Comparison of ENCODE assay signal across 17 cellular contexts in genomic region chr4:16582526-16582925, GRCh38.
DNase-seq lines count a peak whose midpoint lies in the region; ATAC-seq and TF ChIP-seq lines count a peak whose summit lies in the region.
"Had no signal": no experiment of that assay in that cellular context is flagged by ENCODE, and none has a peak within 500 bp of the region (broad histone marks: within the 10 kb centered on the region; RNA-seq: fewer than 3 reads in every experiment).

No MANE protein-coding gene starts in this region.

- H3K9me2 ChIP-seq in OCI-LY7 (ENCODE audit: insufficient read depth, low read length), result no peaks in the 10 kb centered on the region; the same call in 1 of the 2 replicates

- H3K4me1 ChIP-seq in OCI-LY7 (ENCODE audit: insufficient read depth, low read length, poor library complexity, severe bottlenecking), result no peaks in the 10 kb centered on the region
- no peaks in the 10 kb centered on the region for H3K4me1 ChIP-seq in colonic mucosa
- H3K4me1 ChIP-seq: BLaER1 had no signal

- H3K79me2 ChIP-seq in OCI-LY7 (ENCODE audit: insufficient read depth, low read depth, low read length), result no peaks in the 10 kb centered on the region

- intact Hi-C loops in OCI-LY7 (cut with micrococcal nuclease; ENCODE audit: unreplicated experiment) (no loop called here), colonic mucosa (cut with DNase I) (no loop called here)

- H3K27me3 ChIP-seq in AG04450 (ENCODE audit: control insufficient read depth, insufficient read depth, low read length) (no peaks in the 10 kb centered on the region), colonic mucosa (no peaks in the 10 kb centered on the region)
- H3K27me3 ChIP-seq: BLaER1 had no signal

- no peak overlapping the region for H3K9ac ChIP-seq in colonic mucosa (ENCODE audit: low read depth in 2 of 2, low read length in 2 of 2)
- H3K9ac ChIP-seq: BLaER1, KMS-11 had no signal

- ATAC-seq in HG03432 (IDR thresholded peaks at IDR 0.05; ENCODE audit: unreplicated experiment), result no peak
- ATAC-seq: left cardiac atrium, right cardiac atrium had no signal

- CTCF ChIA-PET in AG04450 (lab: Charles Lee) (no interaction called here), OCI-LY7 (lab: Charles Lee; ENCODE audit: unreplicated experiment) (no interaction called here)

- no TSS peak for BruUV-seq in OCI-LY7 (replicated peaks; lab: Mats Ljungman, UMichigan)

- H4K20me1 ChIP-seq in OCI-LY7 (ENCODE audit: insufficient read depth, low read length), result no peaks in the 10 kb centered on the region
- H4K20me1 ChIP-seq: BLaER1 had no signal

- no peak for DNase-seq in AG04450 (ENCODE audit: low read depth, low spot score)
- DNase-seq in OCI-LY7 (ENCODE audit: low spot score), result no peak
- DNase-seq in fibroblast of pulmonary artery (ENCODE audit: low read depth), result no peak
- DNase-seq in colonic mucosa, result no peak
- DNase-seq in NCI-H226, result no peak
- no peak for DNase-seq in GM20000 (ENCODE audit: low spot score)
- DNase-seq: activated CD8-positive, alpha-beta memory T cell treated with anti-CD3 and anti-CD28 coated beads, Interleukin-2, amount 50 U/mL, for 48 hours; foreskin melanocyte; left cardiac atrium; right cardiac atrium; SHP77; stimulated activated CD4-positive, alpha-beta T cell treated with anti-CD3 and anti-CD28 coated beads, Interleukin-4, amount 100 ng/mL, for 24 hours; stimulated activated naive CD4-positive, alpha-beta T cell had no signal

- H3K4me2 ChIP-seq in OCI-LY7 (ENCODE audit: low read length), result no peak overlapping the region
- H3K4me2 ChIP-seq: BLaER1, KMS-11 had no signal

- H3K36me3 ChIP-seq in OCI-LY7 (ENCODE audit: insufficient read depth, low read length) (no peaks in the 10 kb centered on the region), colonic mucosa (no peaks in the 10 kb centered on the region)
- H3K36me3 ChIP-seq: BLaER1 had no signal

- H3K9me3 ChIP-seq in AG04450 (ENCODE audit: control insufficient read depth, insufficient read depth, low read length) (no peaks in the 10 kb centered on the region), OCI-LY7 (ENCODE audit: low read length) (no peaks in the 10 kb centered on the region), colonic mucosa (no peaks in the 10 kb centered on the region)
- H3K9me3 ChIP-seq: BLaER1 had no signal

- H3K27ac ChIP-seq in AG04450 (ENCODE audit: low read depth, low read length) (no peak overlapping the region), OCI-LY7 (ENCODE audit: low read depth, low read length, poor library complexity, severe bottlenecking) (no peak overlapping the region), colonic mucosa (no peak overlapping the region)
- H3K27ac ChIP-seq: BLaER1, KMS-11 had no signal

- TF ChIP-seq CTCF in AG04450 (IDR thresholded peaks at IDR 0.05; ENCODE audit: low read depth, low read length) (peak; percentile 20; the same call in 1 of the 2 replicates), GM12873 (IDR thresholded peaks at IDR 0.05; ENCODE audit: insufficient read depth, low read depth, low read length, missing control alignments) (peak; percentile 15), OCI-LY7 (conservative IDR thresholded peaks at IDR 0.05; ENCODE audit: low read length) (peak; percentile 38), fibroblast of pulmonary artery (IDR thresholded peaks at IDR 0.05; ENCODE audit: low read length, missing control alignments) (peak; percentile 22), colonic mucosa (IDR thresholded peaks at IDR 0.05) (no peak), GM20000 (IDR thresholded peaks at IDR 0.05; ENCODE audit: extremely low read depth, missing control alignments) (no peak)

- no peak overlapping the region for H2AFZ ChIP-seq in OCI-LY7 (ENCODE audit: low read length)

- H3K4me3 ChIP-seq in AG04450 (ENCODE audit: low read depth, low read length) (no peak overlapping the region), OCI-LY7 (ENCODE audit: low read depth, low read length, poor library complexity, severe bottlenecking) (no peak overlapping the region), fibroblast of pulmonary artery (replicated peaks; ENCODE audit: low read depth, low read length) (no peak overlapping the region), colonic mucosa (no peak overlapping the region)
- H3K4me3 ChIP-seq: BLaER1 had no signal

- POLR2A ChIA-PET in AG04450 (lab: Yijun Ruan, JAX) (interaction anchor here (0.6 kb wide), 1 partner anchor 154 kb away, joined by 3 read pairs; no protein-coding TSS in a partner anchor), OCI-LY7 (lab: Charles Lee) (no interaction called here)

Comparison
In these comparisons a context has a peak if more than half of its experiments do, and no peak if none do; other contexts are left out.
1. CTCF ChIP-seq: peak in AG04450 (single experiment), GM12873 (single experiment), OCI-LY7 (single experiment) and fibroblast of pulmonary artery (single experiment); none in colonic mucosa (single experiment) and GM20000 (single experiment).